Comparison of ENCODE assay signal across 9 cellular contexts in genomic region chr15:64503640-64504039, GRCh38. TPM values are rescaled to one million over a fixed set of nuclear protein-coding genes. Genes with fewer than 3 reads are reported as not detected.
DNase-seq lines count a peak whose midpoint lies in the region; ATAC-seq and TF ChIP-seq lines count a peak whose summit lies in the region.
"Had no signal": no experiment of that assay in that cellular context is flagged by ENCODE, and none has a peak within 500 bp of the region (broad histone marks: within the 10 kb centered on the region; RNA-seq: fewer than 3 reads in every experiment).

No MANE protein-coding gene starts in this region.

- peaks cover 54 to 90% (median 89%) of the 10 kb centered on the region in 4 donors for H3K4me1 Mint-ChIP-seq in naive thymus-derived CD8-positive, alpha-beta T cell

- peaks cover 49 to 86% of the 10 kb centered on the region in 2 experiments for H3K79me1 ChIP-seq in IMR-90 (ENCODE audit: low read depth in 1 of 2, low read length in 2 of 2)

- peaks cover 61% of the 10 kb centered on the region for H4K20me1 ChIP-seq in IMR-90 (ENCODE audit: insufficient read depth, low read length)

- H2AK9ac ChIP-seq in IMR-90 (replicated peaks; ENCODE audit: low read depth, low read length, poor library complexity) = no peak overlapping the region

- no peak overlapping the region for H3K9ac ChIP-seq in IMR-90 (ENCODE audit: low read depth, low read length)

- peak overlapping the region; percentile 79 to 95 (median 86) for H3K27ac Mint-ChIP-seq in naive thymus-derived CD8-positive, alpha-beta T cell

- no peak overlapping the region for H3K4me3 ChIP-seq in AG04450 (ENCODE audit: low read depth, low read length)
- H3K4me3 ChIP-seq in IMR-90 (ENCODE audit: insufficient read depth, low read depth, low read length) = no peak overlapping the region
- no peak overlapping the region for H3K4me3 ChIP-seq in breast epithelium

- no peak; the same call in 1 of the 2 replicates for ATAC-seq in IMR-90 (ENCODE audit: low read depth)
- peak; percentile 59 to 70 for ATAC-seq in naive thymus-derived CD8-positive, alpha-beta T cell
- no peak for ATAC-seq in HG02642 (IDR thresholded peaks at IDR 0.05; ENCODE audit: poor library complexity, unreplicated experiment)

- H3K18ac ChIP-seq in IMR-90 (ENCODE audit: low read depth, low read length) = no peak overlapping the region

- H4K8ac ChIP-seq in IMR-90 (ENCODE audit: low read depth in 2 of 2, low read length in 2 of 2) = 0 out of 4 replicates have a peak overlapping the region, but pooled peaks of 1 of the 2 experiments have one; percentile 27

- no peak overlapping the region for H4K5ac ChIP-seq in IMR-90 (ENCODE audit: low read depth, low read length)

- no peak overlapping the region; the same call in 1 of the 2 replicates for H4K91ac ChIP-seq in IMR-90 (ENCODE audit: insufficient read depth, low read depth, low read length)

- peaks cover 15% of the 10 kb centered on the region for H3K4me1 ChIP-seq in IMR-90 (ENCODE audit: control insufficient read depth, insufficient read depth, low read length)
- H3K4me1 ChIP-seq in breast epithelium = peaks cover 7 to 10% of the 10 kb centered on the region in 2 donors

- peaks cover 32% of the 10 kb centered on the region for H3K9me1 ChIP-seq in IMR-90 (ENCODE audit: insufficient read depth, low read length)

- peak overlapping the region; percentile 38 for H3K4me2 ChIP-seq in IMR-90 (ENCODE audit: low read depth, low read length)

- H2BK120ac ChIP-seq in IMR-90 (ENCODE audit: low read depth, low read length) = 0 out of 2 replicates have a peak overlapping the region, but pooled peaks have one; percentile 15

- H3K27me3 Mint-ChIP-seq in naive thymus-derived CD8-positive, alpha-beta T cell = no peaks in the 10 kb centered on the region

- no peaks in the 10 kb centered on the region for H3K9me3 Mint-ChIP-seq in naive thymus-derived CD8-positive, alpha-beta T cell

- dilution Hi-C loops in IMR-90 (cut with HindIII; ENCODE audit: low sequenced_read_pairs, unreplicated experiment) = no loop called here

- H3K27me3 ChIP-seq in AG04450 (ENCODE audit: control insufficient read depth, insufficient read depth, low read length) (no peaks in the 10 kb centered on the region), IMR-90 (ENCODE audit: control insufficient read depth, insufficient read depth, low read length) (no peaks in the 10 kb centered on the region), breast epithelium (no peaks in the 10 kb centered on the region)

- no peak for DNase-seq in AG04450 (ENCODE audit: low read depth, low spot score)
- no peak for DNase-seq in IMR-90
- DNase-seq in breast epithelium (ENCODE audit: low spot score in 2 of 2) = no peak
- DNase-seq in naive thymus-derived CD8-positive, alpha-beta T cell = peak in 3 of 10 donors; percentile 35 to 53 (median 49)
- no peak for DNase-seq in NAMALWA (ENCODE audit: low spot score)
- no peak for DNase-seq in NCI-H2171 (lab: John Stamatoyannopoulos, UW)
- DNase-seq in GM19238 (ENCODE audit: insufficient read length, low spot score) = no peak
- DNase-seq: H7 had no signal

- H3K14ac ChIP-seq in IMR-90 (replicated peaks; ENCODE audit: low read depth, low read length) = peak overlapping the region; percentile 16; the same call in 1 of the 2 replicates

- H3K23ac ChIP-seq in IMR-90 (ENCODE audit: low read depth, low read length) = peak overlapping the region; percentile 61

- WGBS in IMR-90 (ENCODE audit: extremely low coverage in 2 of 2, insufficient read length in 1 of 2), 2 experiments = no CpG with 5 or more reads among the region's 1 CpG

- H2BK5ac ChIP-seq in IMR-90 (ENCODE audit: low read depth, low read length, poor library complexity, severe bottlenecking) = peak overlapping the region; percentile 4

- no TSS peak for BruUV-seq in IMR-90 (replicated peaks; lab: Mats Ljungman, UMichigan)

- no peak overlapping the region for H3K56ac ChIP-seq in IMR-90 (ENCODE audit: extremely low read depth, insufficient read depth, low read length)

- H3K4me3 Mint-ChIP-seq in naive thymus-derived CD8-positive, alpha-beta T cell = peak overlapping the region; percentile 25 to 78 (median 65)

- peak overlapping the region; percentile 7; the same call in 1 of the 2 replicates for H2AK5ac ChIP-seq in IMR-90 (ENCODE audit: low read depth, low read length)

- H2BK15ac ChIP-seq in IMR-90 (ENCODE audit: low read depth, low read length) = 0 out of 3 replicates have a peak overlapping the region, but pooled peaks have one; percentile 4

- POLR2A ChIA-PET in AG04450 (lab: Yijun Ruan, JAX) = interaction anchor here (0.7 to 1.1 kb wide), 2 partner anchors 13 to 122 kb away, joined by 4 to 5 read pairs; partner anchors contain the start of gene PCLAF
- POLR2A ChIA-PET in IMR-90 (lab: Charles Lee; ENCODE audit: unreplicated experiment) = no interaction called here
- POLR2A ChIA-PET in naive thymus-derived CD8-positive, alpha-beta T cell (lab: Charles Lee) = interaction anchor here (0.8 to 1.6 kb wide), 9 partner anchors 10 to 116 kb away, joined by 3 to 11 read pairs (median 3); no protein-coding TSS in a partner anchor

- TF ChIP-seq RAD21 in IMR-90 (IDR thresholded peaks at IDR 0.05; ENCODE audit: low read length) = no peak

- TF ChIP-seq CTCF in AG04450 (IDR thresholded peaks at IDR 0.05; ENCODE audit: low read depth, low read length) (no peak), IMR-90 (conservative IDR thresholded peaks at IDR 0.05; ENCODE audit: low read depth, low read length) (no peak), breast epithelium (IDR thresholded peaks at IDR 0.05) (no peak)

- H2AFZ ChIP-seq in IMR-90 (replicated peaks; ENCODE audit: low read length, poor library complexity) = no peak overlapping the region

- no peak for TF ChIP-seq POLR2A in IMR-90 (IDR thresholded peaks at IDR 0.05; ENCODE audit: low read depth, low read length)
- TF ChIP-seq POLR2A in breast epithelium (IDR thresholded peaks at IDR 0.05) = no peak

- CTCF ChIA-PET in AG04450 (lab: Charles Lee) (no interaction called here), IMR-90 (lab: Yijun Ruan, JAX) (no interaction called here)

- H3K27ac ChIP-seq in AG04450 (ENCODE audit: low read depth, low read length) (peak overlapping the region; percentile 65), IMR-90 (ENCODE audit: insufficient read depth, low read length) (peak overlapping the region; percentile 8; the same call in 1 of the 2 replicates), breast epithelium (peak overlapping the region; percentile 58 to 65)

- peak overlapping the region; percentile 27; the same call in 1 of the 2 replicates for H3K4ac ChIP-seq in IMR-90 (ENCODE audit: low read depth, low read length)

- in situ Hi-C loops in IMR-90 (cut with MboI; ENCODE audit: low sequenced_read_pairs) = no loop called here

- H3K9me3 ChIP-seq in AG04450 (ENCODE audit: control insufficient read depth, insufficient read depth, low read length) = no peaks in the 10 kb centered on the region
- no peaks in the 10 kb centered on the region for H3K9me3 ChIP-seq in IMR-90 (ENCODE audit: control insufficient read depth, insufficient read depth, low read length)
- no peaks in the 10 kb centered on the region for H3K9me3 ChIP-seq in breast epithelium

- H2BK20ac ChIP-seq in IMR-90 (ENCODE audit: low read depth, low read length) = peak overlapping the region; percentile 30; the same call in 1 of the 2 replicates

- peaks cover 23% of the 10 kb centered on the region for H3K36me3 ChIP-seq in IMR-90 (ENCODE audit: control insufficient read depth, insufficient read depth, low read length)
- H3K36me3 ChIP-seq in breast epithelium = no peaks in the 10 kb centered on the region

- peaks cover 9 to 24% (median 19%) of the 10 kb centered on the region in 3 donors for H3K36me3 Mint-ChIP-seq in naive thymus-derived CD8-positive, alpha-beta T cell

- intact Hi-C loops in IMR-90 (cut with micrococcal nuclease) = no loop called here
- intact Hi-C loops in breast epithelium (cut with DNase I; ENCODE audit: low total_unique reads) = no loop called here

TF ChIP-seq in IMR-90, 13 proteins besides CTCF, POLR2A, EP300 and RAD21 (continues in another document):
- TF ChIP-seq MXI1 (IDR thresholded peaks at IDR 0.05; ENCODE audit: borderline replicate concordance, low read depth, low read length) (no peak), CHD1 (IDR thresholded peaks at IDR 0.05; ENCODE audit: low read depth, low read length) (no peak), RFX5 (IDR thresholded peaks at IDR 0.05; ENCODE audit: low read depth, low read length) (no peak), SMC3 (IDR thresholded peaks at IDR 0.05; ENCODE audit: low read depth, low read length) (no peak), BHLHE40 (IDR thresholded peaks at IDR 0.05; ENCODE audit: low read depth, low read length) (no peak), MAZ (IDR thresholded peaks at IDR 0.05; ENCODE audit: borderline replicate concordance, low read depth, low read length) (no peak), CEBPB (IDR thresholded peaks at IDR 0.05; ENCODE audit: low read depth, low read length) (no peak), FOS (IDR thresholded peaks at IDR 0.05; ENCODE audit: low read depth, low read length) (no peak), RCOR1 (IDR thresholded peaks at IDR 0.05; ENCODE audit: insufficient replicate concordance, low read length) (no peak), MAFK (IDR thresholded peaks at IDR 0.05; ENCODE audit: low read depth, low read length) (no peak)
- TF ChIP-seq, protein P1, sequence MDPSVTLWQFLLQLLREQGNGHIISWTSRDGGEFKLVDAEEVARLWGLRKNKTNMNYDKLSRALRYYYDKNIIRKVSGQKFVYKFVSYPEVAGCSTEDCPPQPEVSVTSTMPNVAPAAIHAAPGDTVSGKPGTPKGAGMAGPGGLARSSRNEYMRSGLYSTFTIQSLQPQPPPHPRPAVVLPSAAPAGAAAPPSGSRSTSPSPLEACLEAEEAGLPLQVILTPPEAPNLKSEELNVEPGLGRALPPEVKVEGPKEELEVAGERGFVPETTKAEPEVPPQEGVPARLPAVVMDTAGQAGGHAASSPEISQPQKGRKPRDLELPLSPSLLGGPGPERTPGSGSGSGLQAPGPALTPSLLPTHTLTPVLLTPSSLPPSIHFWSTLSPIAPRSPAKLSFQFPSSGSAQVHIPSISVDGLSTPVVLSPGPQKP (IDR thresholded peaks at IDR 0.05; ENCODE audit: borderline replicate concordance, low read depth, low read length) = no peak

RNA-seq across cellular contexts. Expression of gene ZNF609, which starts 43.3 kb away (rescaled TPM):
- polyA plus RNA-seq in AG04450 (2011; rRNA removed) = 28.9 and 31.1 TPM in 2 replicates
- 52.4 and 78.9 TPM in 2 replicates for polyA minus RNA-seq in AG04450 (2011; rRNA and poly(A)+ RNA removed)
- 10.4 and 12.2 TPM in 2 replicates for total RNA-seq in IMR-90 (2012; rRNA removed)
- polyA plus RNA-seq in IMR-90 (2012; rRNA removed) = 12.5 and 12.6 TPM in 2 replicates
- 6.4 and 6.7 TPM in 2 replicates for polyA plus RNA-seq in IMR-90 (2012; cell fraction: cytosol; rRNA removed)
- polyA plus RNA-seq in IMR-90 (2012; cell fraction: nucleus; rRNA removed; ENCODE audit: low replicate concordance) = 9.3 and 18.1 TPM in 2 replicates
- 10 to 100 TPM; 22.9 to 32.1 (median 29.2) TPM for total RNA-seq in breast epithelium
- total RNA-seq in naive thymus-derived CD8-positive, alpha-beta T cell = 10 to 100 TPM; 66.1 to 68.2 TPM
- polyA plus RNA-seq in naive thymus-derived CD8-positive, alpha-beta T cell = 10 to 100 TPM; 10.2 to 23.7 (median 13.5) TPM

Comparison
In these comparisons a context has a peak if more than half of its experiments do, and no peak if none do; other contexts are left out.
1. H3K27ac ChIP-seq: peak in every context shown above with its lines; median percentile 65 in AG04450; 62 in breast epithelium; 8 in IMR-90.
2. ATAC-seq: peak in naive thymus-derived CD8-positive, alpha-beta T cell (2 of 2); none in IMR-90 (single experiment) and HG02642 (single experiment).